ENCODE assay signal across 17 cellular contexts in the genomic region with DNA sequence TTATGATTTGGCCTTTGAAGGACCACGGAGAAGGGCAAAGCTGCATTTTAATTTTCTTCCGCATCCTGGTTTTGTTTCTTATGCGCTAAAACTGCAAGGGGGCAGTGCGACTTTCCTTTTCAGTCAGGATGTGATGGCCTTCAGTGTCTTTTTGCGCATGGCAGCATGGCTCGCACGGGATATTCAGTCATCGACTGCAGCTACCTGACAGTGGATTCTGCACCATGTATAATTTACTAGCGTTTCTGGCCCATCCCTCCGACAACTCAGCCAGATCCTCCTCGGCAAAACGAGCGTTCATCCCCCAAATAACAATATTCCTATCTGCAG. TPM values are rescaled to one million over a fixed set of nuclear protein-coding genes. Genes with fewer than 3 reads are reported as not detected.
DNase-seq lines count a peak whose midpoint lies in the region; ATAC-seq lines count a peak whose summit lies in the region.
"Had no signal": no experiment of that assay in that cellular context is flagged by ENCODE, and none has a peak within 500 bp of the region (broad histone marks: within the 10 kb centered on the region; RNA-seq: fewer than 3 reads in every experiment).

No MANE protein-coding gene starts in this region.

- no peak overlapping the region for H3K27ac ChIP-seq in SJCRH30
- H3K27ac ChIP-seq: parathyroid adenoma had no signal

- peaks cover 50 to 65% of the 10 kb centered on the region in 2 donors for H3K27me3 Mint-ChIP-seq in stimulated activated naive B cell treated with anti-CD40 and anti-IgM and Interleukin-4, amounts not matched to agents 10 μg/mL and 1 μg/mL and 100 μg/mL, for 72 hours
- peaks cover 51% of the 10 kb centered on the region for H3K27me3 Mint-ChIP-seq in activated T-helper 17 cell treated with anti-CD3 and anti-CD28 coated beads, Interleukin-2, amount 50 U/mL, for 72 hours

- H3K9me3 Mint-ChIP-seq in stimulated activated naive B cell treated with anti-CD40 and anti-IgM and Interleukin-4, amounts not matched to agents 10 μg/mL and 1 μg/mL and 100 μg/mL, for 72 hours, result no peaks in the 10 kb centered on the region
- no peaks in the 10 kb centered on the region for H3K9me3 Mint-ChIP-seq in activated T-helper 17 cell treated with anti-CD3 and anti-CD28 coated beads, Interleukin-2, amount 50 U/mL, for 72 hours

- no peaks in the 10 kb centered on the region for H3K9me3 ChIP-seq in SJCRH30 (replicated peaks)

- H3K36me3 Mint-ChIP-seq in stimulated activated naive B cell treated with anti-CD40 and anti-IgM and Interleukin-4, amounts not matched to agents 10 μg/mL and 1 μg/mL and 100 μg/mL, for 72 hours, result no peaks in the 10 kb centered on the region
- H3K36me3 Mint-ChIP-seq in activated T-helper 17 cell treated with anti-CD3 and anti-CD28 coated beads, Interleukin-2, amount 50 U/mL, for 72 hours (ENCODE audit: low read depth), result no peaks in the 10 kb centered on the region

- H3K4me3 Mint-ChIP-seq in stimulated activated naive B cell treated with anti-CD40 and anti-IgM and Interleukin-4, amounts not matched to agents 10 μg/mL and 1 μg/mL and 100 μg/mL, for 72 hours, result peak overlapping the region; percentile 75 to 79
- no peak overlapping the region for H3K4me3 Mint-ChIP-seq in activated T-helper 17 cell treated with anti-CD3 and anti-CD28 coated beads, Interleukin-2, amount 50 U/mL, for 72 hours

- peak overlapping the region; percentile 14 for H3K27ac Mint-ChIP-seq in stimulated activated naive B cell treated with anti-CD40 and anti-IgM and Interleukin-4, amounts not matched to agents 10 μg/mL and 1 μg/mL and 100 μg/mL, for 72 hours
- H3K27ac Mint-ChIP-seq in activated T-helper 17 cell treated with anti-CD3 and anti-CD28 coated beads, Interleukin-2, amount 50 U/mL, for 72 hours, result no peak overlapping the region

- H3K27me3 ChIP-seq in H7 (ENCODE audit: control insufficient read depth, insufficient read depth, low read length) (peaks cover 78% of the 10 kb centered on the region), SJCRH30 (peaks cover 6% of the 10 kb centered on the region; the same call in 1 of the 2 replicates)

- H3K4me1 Mint-ChIP-seq in stimulated activated naive B cell treated with anti-CD40 and anti-IgM and Interleukin-4, amounts not matched to agents 10 μg/mL and 1 μg/mL and 100 μg/mL, for 72 hours, result peaks cover 19 to 33% of the 10 kb centered on the region in 2 donors
- no peaks in the 10 kb centered on the region for H3K4me1 Mint-ChIP-seq in activated T-helper 17 cell treated with anti-CD3 and anti-CD28 coated beads, Interleukin-2, amount 50 U/mL, for 72 hours

- H3K36me3 ChIP-seq in H7 (replicated peaks; ENCODE audit: control insufficient read depth, insufficient read depth, low read length) (no peaks in the 10 kb centered on the region), SJCRH30 (no peaks in the 10 kb centered on the region)

- DNase-seq in H7 (peak; percentile 17), NOMO-1 treated with DMSO at 0.1 percent for 48 hours (lab: John Stamatoyannopoulos, UW; ENCODE audit: unreplicated experiment) (peak; percentile 33), SJCRH30 (no peak)
- DNase-seq in stimulated activated naive B cell treated with anti-CD40 and anti-IgM and Interleukin-4, amounts not matched to agents 10 μg/mL and 1 μg/mL and 100 μg/mL, for 72 hours, result no peak
- DNase-seq: activated CD4-positive, alpha-beta T cell treated with anti-CD3 and anti-CD28 coated beads for 4 hours; activated gamma-delta T cell; central memory CD4-positive, alpha-beta T cell; left cardiac atrium; NCI-H2081; NK-92 treated with Interleukin-12 subunit alpha and Interleukin-12 subunit beta, amount 100 ng/mL, for 24 hours; stimulated activated CD4-positive, alpha-beta T cell treated with anti-CD3 and anti-CD28 coated beads, Interleukin-4, amount 100 ng/mL, for 1 hour; SW 1271 had no signal

- peak; percentile 62 to 70 for ATAC-seq in stimulated activated naive B cell treated with anti-CD40 and anti-IgM and Interleukin-4, amounts not matched to agents 10 μg/mL and 1 μg/mL and 100 μg/mL, for 72 hours (replicated peaks)
- ATAC-seq in GM19328 (IDR thresholded peaks at IDR 0.05; ENCODE audit: unreplicated experiment), result no peak
- ATAC-seq in activated T-helper 17 cell treated with anti-CD3 and anti-CD28 coated beads, Interleukin-2, amount 50 U/mL, for 72 hours (replicated peaks), result no peak
- ATAC-seq: K562 had no signal

- no peaks in the 10 kb centered on the region for H3K4me1 ChIP-seq in SJCRH30
- H3K4me1 ChIP-seq: parathyroid adenoma had no signal

- H3K4me3 ChIP-seq in H7 (ENCODE audit: insufficient read depth, low read depth, low read length) (peak overlapping the region; percentile 42), iPS-11a (ENCODE audit: low read depth, low read length) (peak overlapping the region; percentile 33), SJCRH30 (no peak overlapping the region)
- H3K4me3 ChIP-seq: K562 had no signal

RNA-seq across cellular contexts. Expression of a gene that starts 2.2 kb away (rescaled TPM):
- 0.78 and 1.4 TPM in 2 replicates for total RNA-seq in H7 (2014; rRNA removed; shearing (Covaris generic))
- not detected for total RNA-seq in activated T-helper 17 cell treated with anti-CD3 and anti-CD28 coated beads, Interleukin-2, amount 50 U/mL, for 72 hours
- not detected in 2 replicates for total RNA-seq in SJCRH30 (2014; rRNA removed; shearing (Covaris generic))
- total RNA-seq: K562, left cardiac atrium had no signal

Comparison
In these comparisons a context has a peak if more than half of its experiments do, and no peak if none do; other contexts are left out.
1. DNase-seq: peak in H7 (single experiment) and NOMO-1 treated with DMSO at 0.1 percent for 48 hours (single experiment); none in stimulated activated naive B cell treated with anti-CD40 and anti-IgM and Interleukin-4, amounts not matched to agents 10 μg/mL and 1 μg/mL and 100 μg/mL, for 72 hours (single experiment) and SJCRH30 (0 of 2).
2. ATAC-seq: peak in stimulated activated naive B cell treated with anti-CD40 and anti-IgM and Interleukin-4, amounts not matched to agents 10 μg/mL and 1 μg/mL and 100 μg/mL, for 72 hours (2 of 2); none in GM19328 (single experiment) and activated T-helper 17 cell treated with anti-CD3 and anti-CD28 coated beads, Interleukin-2, amount 50 U/mL, for 72 hours (single experiment).